ENCODE assay signal across 19 cellular contexts in genomic region chr6:111944541-111944940, GRCh38.
"Had no signal": no experiment of that assay in that cellular context is flagged by ENCODE, and none has a peak within 500 bp of the region (broad histone marks: within the 10 kb centered on the region; RNA-seq: fewer than 3 reads in every experiment).

No MANE protein-coding gene starts in this region.

- H3K4me3 ChIP-seq: esophagus squamous epithelium, tibial artery had no signal

- H3K4me1 ChIP-seq: esophagus squamous epithelium, tibial artery had no signal

- H3K9me3 ChIP-seq: esophagus squamous epithelium, tibial artery had no signal

- H3K27me3 Mint-ChIP-seq: activated naive CD4-positive, alpha-beta T cell treated with anti-CD3 and anti-CD28 coated beads, Interleukin-2, amount 50 U/mL, for 24 hours had no signal

- ATAC-seq: activated CD8-positive, alpha-beta T cell treated with anti-CD3 and anti-CD28 coated beads, Interleukin-2, amount 10 ng/mL, durations not matched to agents 7 days and 5 days; activated T-cell treated with anti-CD3 and anti-CD28 coated beads, Interleukin-2, amount 50 U/mL, for 4 hours; left lobe of liver had no signal

- H3K4me1 Mint-ChIP-seq: activated CD4-positive, alpha-beta T cell treated with anti-CD3 and anti-CD28 coated beads, Interleukin-2, amount 10 ng/mL, durations not matched to agents 24 days and 14 days had no signal

- H3K36me3 Mint-ChIP-seq: activated naive CD4-positive, alpha-beta T cell treated with anti-CD3 and anti-CD28 coated beads, Interleukin-2, amount 50 U/mL, for 24 hours had no signal

- DNase-seq: activated CD4-positive, alpha-beta T cell treated with anti-CD3 and anti-CD28 coated beads, Interleukin-2, amount 10 ng/mL, durations not matched to agents 24 days and 14 days; activated CD8-positive, alpha-beta T cell treated with anti-CD3 and anti-CD28 coated beads, Interleukin-2, amount 10 ng/mL, durations not matched to agents 7 days and 5 days; activated effector memory CD4-positive, alpha-beta T cell treated with Interleukin-2 at 50 U/mL for 16 hours; activated T-cell treated with anti-CD3 and anti-CD28 coated beads, Interleukin-2, amount 50 U/mL, for 4 hours; amygdala; dermis blood vessel endothelial cell; effector memory CD4-positive, alpha-beta T cell; esophagus squamous epithelium; head of caudate nucleus; kidney; mammary epithelial cell; retina; stimulated activated naive CD4-positive, alpha-beta T cell treated with Interleukin-2 at 50 U/mL for 16 hours; substantia nigra; tibial artery had no signal

- H3K4me3 Mint-ChIP-seq: activated CD4-positive, alpha-beta T cell treated with anti-CD3 and anti-CD28 coated beads, Interleukin-2, amount 10 ng/mL, durations not matched to agents 24 days and 14 days; activated CD8-positive, alpha-beta T cell treated with anti-CD3 and anti-CD28 coated beads, Interleukin-2, amount 10 ng/mL, durations not matched to agents 7 days and 5 days; activated naive CD4-positive, alpha-beta T cell treated with anti-CD3 and anti-CD28 coated beads, Interleukin-2, amount 50 U/mL, for 24 hours; activated T-cell treated with anti-CD3 and anti-CD28 coated beads, Interleukin-2, amount 50 U/mL, for 4 hours; neural crest cell; T-helper 1 cell treated with Interleukin-12 subunit alpha and Interleukin-12 subunit beta and Interleukin-4 antibody, amounts not matched to agents 30 μg/mL and 1 μg/mL, for 36 hours had no signal

- H3K27me3 ChIP-seq: tibial artery had no signal

- H3K27ac ChIP-seq: esophagus squamous epithelium, tibial artery had no signal

- H3K36me3 ChIP-seq: esophagus squamous epithelium, tibial artery had no signal

- H3K27ac Mint-ChIP-seq: activated CD4-positive, alpha-beta T cell treated with anti-CD3 and anti-CD28 coated beads, Interleukin-2, amount 10 ng/mL, durations not matched to agents 24 days and 14 days; activated CD8-positive, alpha-beta T cell treated with anti-CD3 and anti-CD28 coated beads, Interleukin-2, amount 10 ng/mL, durations not matched to agents 7 days and 5 days; activated naive CD4-positive, alpha-beta T cell treated with anti-CD3 and anti-CD28 coated beads, Interleukin-2, amount 50 U/mL, for 24 hours; T-helper 1 cell treated with Interleukin-12 subunit alpha and Interleukin-12 subunit beta and Interleukin-4 antibody, amounts not matched to agents 30 μg/mL and 1 μg/mL, for 36 hours had no signal
